Comparison of ENCODE assay signal across 25 cellular contexts in genomic region chr1:31108861-31109260, GRCh38.
"Had no signal": no experiment of that assay in that cellular context is flagged by ENCODE, and none has a peak within 500 bp of the region (broad histone marks: within the 10 kb centered on the region; RNA-seq: fewer than 3 reads in every experiment).

No MANE protein-coding gene starts in this region.

- DNase-seq: activated CD4-positive, alpha-beta T cell treated with anti-CD3 and anti-CD28 coated beads for 48 hours; activated CD4-positive, alpha-beta T cell treated with anti-CD3 and anti-CD28 coated beads, Interleukin-2, amount 50 U/mL, for 4 hours; activated CD4-positive, CD25-positive, alpha-beta regulatory T cell treated with anti-CD3 and anti-CD28 coated beads, Interleukin-2, amount 50 U/mL, for 72 hours; activated CD8-positive, alpha-beta memory T cell treated with anti-CD3 and anti-CD28 coated beads, Interleukin-2, amount 50 U/mL, for 48 hours; activated CD8-positive, alpha-beta T cell treated with anti-CD3 and anti-CD28 coated beads, Interleukin-2, amount 10 ng/mL, durations not matched to agents 7 days and 5 days; activated naive CD8-positive, alpha-beta T cell treated with anti-CD3 and anti-CD28 coated beads, Interleukin-2, amount 50 U/mL, for 24 hours; activated T-cell treated with anti-CD3 and anti-CD28 coated beads, Interleukin-2, amount 50 U/mL, for 1 hour; amniotic stem cell; body of pancreas; central memory CD4-positive, alpha-beta T cell; MG63; NCI-H1092 treated with DMSO at 0.1 percent for 48 hours; NCI-H1417 treated with DMSO at 0.1 percent for 48 hours; NCI-H1694; NCI-H2029; NCI-H2107; NCI-H2171 treated with DMSO at 0.1 percent for 48 hours; NCI-H226; NCI-H510A; NCI-H526 treated with DMSO at 0.1 percent for 48 hours; NCI-H82; Peyer's patch; Right ventricle myocardium superior had no signal

- H3K27me3 ChIP-seq: ascending aorta, body of pancreas, MG63, Peyer's patch had no signal

- H3K4me1 ChIP-seq: ascending aorta, Peyer's patch had no signal

- H3K36me3 ChIP-seq: ascending aorta, MG63, Peyer's patch had no signal

- H3K9me3 ChIP-seq: ascending aorta, body of pancreas, MG63, Peyer's patch had no signal

- H3K4me3 ChIP-seq: ascending aorta, body of pancreas, MG63, Peyer's patch had no signal

- H3K27ac ChIP-seq: ascending aorta, body of pancreas, Peyer's patch, RWPE1 had no signal
